1 cellular context compared by ENCODE assay signal in the genomic region with DNA sequence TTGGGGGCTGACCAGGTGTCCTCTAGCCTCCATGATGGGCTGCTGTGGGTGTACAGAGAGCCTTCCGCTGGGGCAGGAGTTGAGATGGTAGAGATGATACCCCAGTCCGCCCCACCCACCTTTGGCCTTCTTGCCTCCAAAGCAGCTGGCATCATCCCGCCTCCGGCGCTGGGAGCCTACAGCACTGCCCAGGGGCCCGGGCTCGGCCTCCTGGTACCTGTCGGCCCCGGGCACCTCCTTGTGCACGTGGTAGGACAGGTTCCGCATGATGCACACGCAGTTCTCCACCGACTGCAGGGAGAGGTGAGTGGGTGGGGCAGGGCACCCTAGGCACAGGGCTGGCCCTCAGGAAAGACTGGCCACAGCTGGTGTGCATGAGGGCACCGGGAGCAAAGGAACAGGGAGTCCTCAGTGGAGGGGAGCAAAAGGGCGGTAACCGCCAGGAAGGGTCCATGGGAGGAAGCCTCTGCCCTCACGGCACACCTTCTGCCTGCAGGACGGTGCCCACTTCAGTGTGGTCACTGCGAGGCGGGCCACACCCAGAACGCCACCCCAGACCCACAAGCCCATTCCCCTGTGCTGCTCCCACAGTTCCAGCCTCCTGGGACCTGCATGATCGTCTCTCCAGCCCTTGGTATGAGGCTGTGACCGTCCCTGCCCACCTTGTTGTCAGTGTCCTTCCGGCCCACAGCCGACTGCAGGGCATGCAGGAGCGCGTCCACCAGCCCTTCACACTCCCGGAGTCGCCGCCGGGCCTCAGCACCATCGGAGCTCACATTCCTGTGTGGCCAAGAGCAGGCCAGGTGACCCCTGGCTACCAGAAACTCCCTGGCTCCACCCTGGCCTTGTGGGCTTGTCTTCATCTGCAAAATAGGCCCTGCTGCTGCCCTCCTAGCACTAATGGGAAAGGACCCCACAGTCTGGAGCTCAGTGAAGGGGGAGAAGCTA.
TF ChIP-seq lines count a peak whose summit lies in the region.

No MANE protein-coding gene starts in this region.

TF ChIP-seq in HepG2, 621 proteins besides CTCF, POLR2A, EP300 and RAD21:
- TF ChIP-seq HES4 (CRISPR knock-in tag; IDR thresholded peaks at IDR 0.05; ENCODE audit: borderline replicate concordance) = 0 out of 2 replicates have a peak, but pooled peaks have one; percentile 41
- TF ChIP-seq, protein P1, sequence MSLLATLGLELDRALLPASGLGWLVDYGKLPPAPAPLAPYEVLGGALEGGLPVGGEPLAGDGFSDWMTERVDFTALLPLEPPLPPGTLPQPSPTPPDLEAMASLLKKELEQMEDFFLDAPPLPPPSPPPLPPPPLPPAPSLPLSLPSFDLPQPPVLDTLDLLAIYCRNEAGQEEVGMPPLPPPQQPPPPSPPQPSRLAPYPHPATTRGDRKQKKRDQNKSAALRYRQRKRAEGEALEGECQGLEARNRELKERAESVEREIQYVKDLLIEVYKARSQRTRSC (CRISPR knock-in tag; IDR thresholded peaks at IDR 0.05; ENCODE audit: low read depth) = no peak
